In the genomic region with DNA sequence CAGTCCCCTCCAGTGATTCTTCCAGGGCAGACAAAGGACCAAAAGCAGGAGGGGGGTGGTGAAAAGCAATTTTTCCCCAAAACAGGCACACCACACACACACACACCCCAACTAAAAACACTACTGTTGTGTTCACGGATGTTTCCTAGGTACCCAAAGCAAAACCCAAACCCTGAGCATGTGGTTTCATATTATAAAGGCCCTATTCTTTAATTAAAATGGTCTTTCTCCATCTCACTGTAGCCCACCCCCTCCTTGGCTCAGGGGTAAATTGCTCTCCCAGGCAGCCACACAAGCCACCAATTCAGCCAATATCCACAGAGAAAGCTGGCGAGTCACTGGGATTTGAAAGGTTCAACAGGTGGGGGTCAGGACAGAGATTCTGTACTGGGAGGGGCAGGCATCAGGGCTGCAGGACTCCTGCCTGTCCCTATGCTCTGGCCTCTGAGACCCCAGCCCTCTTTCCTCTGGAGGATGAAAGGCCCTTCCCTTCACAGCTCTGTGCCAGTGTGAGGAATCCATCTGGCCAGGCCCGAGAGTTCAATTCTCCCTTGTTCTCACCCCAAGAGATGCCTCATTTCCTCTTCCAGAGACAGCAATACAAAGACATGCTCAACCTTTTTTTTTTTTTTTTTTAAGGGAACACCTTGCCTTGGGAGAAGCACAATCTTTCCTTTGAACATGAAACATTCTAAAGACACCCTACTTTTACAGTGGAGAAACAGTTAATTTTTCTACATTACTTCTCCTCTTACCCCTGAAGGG, we compare ENCODE assay signal across 19 cellular contexts. TPM values are rescaled to one million over a fixed set of nuclear protein-coding genes. Genes with fewer than 3 reads are reported as not detected.
DNase-seq lines count a peak whose midpoint lies in the region; ATAC-seq and TF ChIP-seq lines count a peak whose summit lies in the region.
"Had no signal": no experiment of that assay in that cellular context is flagged by ENCODE, and none has a peak within 500 bp of the region (broad histone marks: within the 10 kb centered on the region; RNA-seq: fewer than 3 reads in every experiment).

No MANE protein-coding gene starts in this region.

- intact Hi-C loops in posterior cingulate gyrus (cut with DNase I), result loop anchor here (5.0 kb wide), 1 partner anchor 87 kb away; no protein-coding TSS in a partner anchor
- intact Hi-C loops in dorsolateral prefrontal cortex (cut with DNase I), result no loop called here

- H3K27ac ChIP-seq in HEK293 (ENCODE audit: extremely low read depth, low read depth, low read length), result no peak overlapping the region
- peak overlapping the region; percentile 96 for H3K27ac ChIP-seq in RWPE2 (ENCODE audit: poor library complexity, severe bottlenecking)
- H3K27ac ChIP-seq in esophagus (ENCODE audit: low read depth in 2 of 2, low read length in 1 of 2), result peak overlapping the region; percentile 40 to 67
- peak overlapping the region; percentile 33 for H3K27ac ChIP-seq in thymus (ENCODE audit: low read depth)
- peak overlapping the region in 12 of 59 donors; percentile 1 to 76 (median 30) for H3K27ac ChIP-seq in dorsolateral prefrontal cortex
- H3K27ac ChIP-seq: HL-60, neutrophil, sigmoid colon, testis had no signal

- H3K4me1 ChIP-seq in HEK293 (ENCODE audit: control insufficient read depth, insufficient read depth, low read length), result peaks cover 7% of the 10 kb centered on the region
- H3K4me1 ChIP-seq in RWPE2 (ENCODE audit: insufficient read depth, poor library complexity, severe bottlenecking), result peaks cover 77% of the 10 kb centered on the region
- peaks cover 3 to 25% of the 10 kb centered on the region in 2 donors for H3K4me1 ChIP-seq in esophagus (ENCODE audit: control insufficient read depth in 2 of 2, insufficient read depth in 2 of 2, low read length in 1 of 2)
- H3K4me1 ChIP-seq in thymus (ENCODE audit: control insufficient read depth, insufficient read depth, low read length), result peaks cover 38% of the 10 kb centered on the region

- DNase-seq in RWPE2 (ENCODE audit: low spot score) (no peak), posterior cingulate gyrus (no peak), dorsolateral prefrontal cortex (no peak), NOMO-1 (lab: John Stamatoyannopoulos, UW; ENCODE audit: unreplicated experiment in 2 of 2) (no peak)
- DNase-seq: activated naive CD4-positive, alpha-beta T cell; DMS79; KBM-7; kidney; NCI-H1417; NCI-H2171; NCI-H748 treated with DMSO at 0.1 percent for 48 hours; sigmoid colon; T-helper 17 cell; testis had no signal

- POLR2A ChIA-PET in HEK293 (lab: Yijun Ruan, JAX), result no interaction called here

- H3K4me3 ChIP-seq in HEK293 (ENCODE audit: low read depth, low read length) (no peak overlapping the region), RWPE2 (ENCODE audit: severe bottlenecking) (no peak overlapping the region), esophagus (ENCODE audit: low read depth in 1 of 2, low read length in 2 of 2) (no peak overlapping the region), thymus (ENCODE audit: low read length) (no peak overlapping the region), dorsolateral prefrontal cortex (no peak overlapping the region)
- H3K4me3 ChIP-seq: sigmoid colon, testis had no signal

- no peaks in the 10 kb centered on the region for H3K36me3 ChIP-seq in HEK293 (ENCODE audit: control insufficient read depth in 2 of 2, insufficient read depth in 1 of 2, low read length in 2 of 2)
- no peaks in the 10 kb centered on the region for H3K36me3 ChIP-seq in RWPE2 (ENCODE audit: low read depth)
- H3K36me3 ChIP-seq in esophagus (ENCODE audit: control insufficient read depth in 2 of 2, insufficient read depth in 2 of 2, low read length in 1 of 2), result no peaks in the 10 kb centered on the region
- no peaks in the 10 kb centered on the region for H3K36me3 ChIP-seq in thymus (ENCODE audit: control insufficient read depth, insufficient read depth)
- H3K36me3 ChIP-seq: neutrophil, sigmoid colon had no signal

- CTCF ChIA-PET in HEK293 (lab: Yijun Ruan, JAX), result no interaction called here

- no peaks in the 10 kb centered on the region for H3K27me3 ChIP-seq in RWPE2 (ENCODE audit: insufficient read depth, poor library complexity, severe bottlenecking)
- no peaks in the 10 kb centered on the region for H3K27me3 ChIP-seq in esophagus (ENCODE audit: control insufficient read depth in 1 of 2, insufficient read depth in 2 of 2, low read length in 2 of 2)
- no peaks in the 10 kb centered on the region for H3K27me3 ChIP-seq in thymus (ENCODE audit: control insufficient read depth, insufficient read depth)
- H3K27me3 ChIP-seq in dorsolateral prefrontal cortex, result no peaks in the 10 kb centered on the region
- H3K27me3 ChIP-seq: neutrophil, sigmoid colon, testis had no signal

- TF ChIP-seq CTCF in HEK293 (tag by site-specific recombination; IDR thresholded peaks at IDR 0.05), result no peak
- no peak for TF ChIP-seq CTCF in RWPE2 (IDR thresholded peaks at IDR 0.05; ENCODE audit: poor library complexity, severe bottlenecking)
- no peak for TF ChIP-seq CTCF in dorsolateral prefrontal cortex (IDR thresholded peaks at IDR 0.05 in 54 of 56, conservative IDR thresholded peaks at IDR 0.05 in 2 of 56; ENCODE audit: low read depth in 1 of 56, partially characterized antibody in 56 of 56)

- ATAC-seq in RWPE2 (ENCODE audit: low read depth), result peak; percentile 53
- ATAC-seq: T-helper 17 cell had no signal

- H3K9me3 ChIP-seq in HEK293 (ENCODE audit: control insufficient read depth, insufficient read depth, low read depth, low read length) (no peaks in the 10 kb centered on the region), RWPE2 (ENCODE audit: severe bottlenecking) (no peaks in the 10 kb centered on the region), esophagus (ENCODE audit: control insufficient read depth in 2 of 2, insufficient read depth in 1 of 2, low read depth in 1 of 2, low read length in 1 of 2) (no peaks in the 10 kb centered on the region), thymus (ENCODE audit: control insufficient read depth) (no peaks in the 10 kb centered on the region)
- H3K9me3 ChIP-seq: neutrophil, sigmoid colon, testis had no signal

- 66 to 80% methylated on average over 3 of the region's 3 CpGs for WGBS in esophagus, 2 donors
- 62% methylated on average over 3 of the region's 3 CpGs for WGBS in thymus

TF ChIP-seq in HEK293, 187 proteins besides CTCF, POLR2A, EP300 and RAD21:
- TF ChIP-seq SCRT1 (tag by site-specific recombination; IDR thresholded peaks at IDR 0.05; ENCODE audit: borderline replicate concordance) (peak; percentile 92), SCRT2 (tag by site-specific recombination; IDR thresholded peaks at IDR 0.05) (peak; percentile 98)
- TF ChIP-seq, protein P1, sequence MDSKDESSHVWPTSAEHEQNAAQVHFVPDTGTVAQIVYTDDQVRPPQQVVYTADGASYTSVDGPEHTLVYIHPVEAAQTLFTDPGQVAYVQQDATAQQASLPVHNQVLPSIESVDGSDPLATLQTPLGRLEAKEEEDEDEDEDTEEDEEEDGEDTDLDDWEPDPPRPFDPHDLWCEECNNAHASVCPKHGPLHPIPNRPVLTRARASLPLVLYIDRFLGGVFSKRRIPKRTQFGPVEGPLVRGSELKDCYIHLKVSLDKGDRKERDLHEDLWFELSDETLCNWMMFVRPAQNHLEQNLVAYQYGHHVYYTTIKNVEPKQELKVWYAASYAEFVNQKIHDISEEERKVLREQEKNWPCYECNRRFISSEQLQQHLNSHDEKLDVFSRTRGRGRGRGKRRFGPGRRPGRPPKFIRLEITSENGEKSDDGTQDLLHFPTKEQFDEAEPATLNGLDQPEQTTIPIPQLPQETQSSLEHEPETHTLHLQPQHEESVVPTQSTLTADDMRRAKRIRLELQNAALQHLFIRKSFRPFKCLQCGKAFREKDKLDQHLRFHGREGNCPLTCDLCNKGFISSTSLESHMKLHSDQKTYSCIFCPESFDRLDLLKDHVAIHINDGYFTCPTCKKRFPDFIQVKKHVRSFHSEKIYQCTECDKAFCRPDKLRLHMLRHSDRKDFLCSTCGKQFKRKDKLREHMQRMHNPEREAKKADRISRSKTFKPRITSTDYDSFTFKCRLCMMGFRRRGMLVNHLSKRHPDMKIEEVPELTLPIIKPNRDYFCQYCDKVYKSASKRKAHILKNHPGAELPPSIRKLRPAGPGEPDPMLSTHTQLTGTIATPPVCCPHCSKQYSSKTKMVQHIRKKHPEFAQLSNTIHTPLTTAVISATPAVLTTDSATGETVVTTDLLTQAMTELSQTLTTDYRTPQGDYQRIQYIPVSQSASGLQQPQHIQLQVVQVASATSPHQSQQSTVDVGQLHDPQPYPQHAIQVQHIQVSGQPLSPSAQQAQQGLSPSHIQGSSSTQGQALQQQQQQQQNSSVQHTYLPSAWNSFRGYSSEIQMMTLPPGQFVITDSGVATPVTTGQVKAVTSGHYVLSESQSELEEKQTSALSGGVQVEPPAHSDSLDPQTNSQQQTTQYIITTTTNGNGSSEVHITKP (tag by site-specific recombination; IDR thresholded peaks at IDR 0.05), result 0 out of 2 replicates have a peak, but pooled peaks have one; percentile 15
- TF ChIP-seq, protein P2, sequence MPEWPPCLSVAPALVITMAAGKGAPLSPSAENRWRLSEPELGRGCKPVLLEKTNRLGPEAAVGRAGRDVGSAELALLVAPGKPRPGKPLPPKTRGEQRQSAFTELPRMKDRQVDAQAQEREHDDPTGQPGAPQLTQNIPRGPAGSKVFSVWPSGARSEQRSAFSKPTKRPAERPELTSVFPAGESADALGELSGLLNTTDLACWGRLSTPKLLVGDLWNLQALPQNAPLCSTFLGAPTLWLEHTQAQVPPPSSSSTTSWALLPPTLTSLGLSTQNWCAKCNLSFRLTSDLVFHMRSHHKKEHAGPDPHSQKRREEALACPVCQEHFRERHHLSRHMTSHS (tag by site-specific recombination; IDR thresholded peaks at IDR 0.05), result no peak

RNA-seq across cellular contexts. Expression of a gene that starts 43.6 kb away (rescaled TPM):
- polyA plus RNA-seq in esophagus (1 to 10 TPM; 6.4 to 7.6 TPM), thymus (17.0 TPM)
- total RNA-seq in dorsolateral prefrontal cortex, result 10 to 100 TPM; 28.2 to 82.4 (median 50.7) TPM
